ENCODE assay signal across 26 cellular contexts in the genomic region with DNA sequence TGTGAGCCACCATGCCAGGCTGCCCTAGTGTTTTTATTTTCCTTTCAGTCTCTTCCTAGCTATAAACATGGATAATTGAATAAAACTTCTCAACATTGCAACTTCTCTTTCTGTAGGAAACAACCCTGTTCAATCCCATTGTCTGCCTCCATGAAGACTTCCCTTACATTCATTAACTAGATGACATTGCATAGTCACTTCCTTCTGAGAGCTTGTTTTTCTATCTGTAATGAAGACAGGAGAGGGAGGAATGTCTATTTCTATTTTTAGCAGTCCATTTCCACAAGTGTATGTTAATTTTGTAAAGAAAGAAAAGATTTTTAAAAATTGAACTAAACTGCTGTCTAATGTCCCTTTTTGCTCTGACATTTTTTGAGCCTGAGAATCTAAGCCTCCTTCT.
"Had no signal": no experiment of that assay in that cellular context is flagged by ENCODE, and none has a peak within 500 bp of the region (broad histone marks: within the 10 kb centered on the region; RNA-seq: fewer than 3 reads in every experiment).

No MANE protein-coding gene starts in this region.

- DNase-seq: activated CD4-positive, alpha-beta T cell treated with anti-CD3 and anti-CD28 coated beads for 4 hours; activated CD4-positive, alpha-beta T cell treated with anti-CD3 and anti-CD28 coated beads, Interleukin-2, amount 50 U/mL, for 48 hours; activated CD4-positive, CD25-positive, alpha-beta regulatory T cell; activated effector memory CD4-positive, alpha-beta T cell treated with Interleukin-2 at 50 U/mL for 16 hours; activated naive CD4-positive, alpha-beta T cell treated with anti-CD3 and anti-CD28 coated beads for 36 hours; activated T-cell treated with anti-CD3 and anti-CD28 coated beads, Interleukin-2, amount 50 U/mL, for 72 hours; amygdala; cerebellar nuclear complex; effector CD8-positive, alpha-beta T cell; esophagus squamous epithelium; gastrocnemius medialis; hippocampal formation; left colon; mesendoderm; mucosa of descending colon; naive B cell; occipital lobe; posterior cingulate gyrus; spleen; stimulated activated CD4-positive, alpha-beta T cell treated with anti-CD3 and anti-CD28 coated beads, Interleukin-4, amount 100 ng/mL, for 1 hour; stimulated activated naive CD4-positive, alpha-beta T cell; T1000; testis; upper lobe of right lung had no signal

- H3K9me3 Mint-ChIP-seq: activated naive CD4-positive, alpha-beta T cell treated with anti-CD3 and anti-CD28 coated beads for 36 hours; activated T-cell treated with anti-CD3 and anti-CD28 coated beads, Interleukin-2, amount 50 U/mL, for 72 hours; naive B cell; neural crest cell; T-helper 1 cell treated with Interleukin-12 subunit alpha and Interleukin-12 subunit beta and Interleukin-4 antibody, amounts not matched to agents 30 μg/mL and 1 μg/mL, for 36 hours had no signal

- H3K27ac ChIP-seq: esophagus squamous epithelium, gastrocnemius medialis, spleen, testis, upper lobe of right lung had no signal

- ATAC-seq: activated T-cell treated with anti-CD3 and anti-CD28 coated beads, Interleukin-2, amount 50 U/mL, for 72 hours; gastrocnemius medialis; left colon; mucosa of descending colon; upper lobe of right lung had no signal

- H3K27me3 ChIP-seq: gastrocnemius medialis, spleen, testis, upper lobe of right lung had no signal

- H3K36me3 Mint-ChIP-seq: naive B cell had no signal

- H3K4me3 ChIP-seq: esophagus squamous epithelium, gastrocnemius medialis, mucosa of descending colon, spleen, testis, upper lobe of right lung had no signal

- H3K4me1 Mint-ChIP-seq: naive B cell, neural crest cell had no signal

- H3K27ac Mint-ChIP-seq: activated naive CD4-positive, alpha-beta T cell treated with anti-CD3 and anti-CD28 coated beads for 36 hours; activated T-cell treated with anti-CD3 and anti-CD28 coated beads, Interleukin-2, amount 50 U/mL, for 72 hours; naive B cell; T-helper 1 cell treated with Interleukin-12 subunit alpha and Interleukin-12 subunit beta and Interleukin-4 antibody, amounts not matched to agents 30 μg/mL and 1 μg/mL, for 36 hours had no signal

- H3K36me3 ChIP-seq: esophagus squamous epithelium, gastrocnemius medialis, spleen, upper lobe of right lung had no signal

- H3K4me3 Mint-ChIP-seq: activated naive CD4-positive, alpha-beta T cell treated with anti-CD3 and anti-CD28 coated beads for 36 hours; activated T-cell treated with anti-CD3 and anti-CD28 coated beads, Interleukin-2, amount 50 U/mL, for 72 hours; naive B cell; neural crest cell; T-helper 1 cell treated with Interleukin-12 subunit alpha and Interleukin-12 subunit beta and Interleukin-4 antibody, amounts not matched to agents 30 μg/mL and 1 μg/mL, for 36 hours had no signal
